ENCODE assay signal across 21 cellular contexts in genomic region chr9:80994892-80995291, GRCh38.
A peak's percentile ranks its signal among the peaks of the same experiment; 100 is the strongest.
DNase-seq lines count a peak whose midpoint lies in the region; ATAC-seq and TF ChIP-seq lines count a peak whose summit lies in the region.
"Had no signal": no experiment of that assay in that cellular context is flagged by ENCODE, and none has a peak within 500 bp of the region (broad histone marks: within the 10 kb centered on the region; RNA-seq: fewer than 3 reads in every experiment).

No MANE protein-coding gene starts in this region.

- no peak overlapping the region for H4K5ac ChIP-seq in H9 (ENCODE audit: insufficient read length, low read depth, low read length)

- H3K14ac ChIP-seq in H9 (ENCODE audit: insufficient read depth, low read length) = no peak overlapping the region

- H2BK120ac ChIP-seq in H9 (ENCODE audit: low read depth, low read length, poor library complexity, severe bottlenecking) = no peak overlapping the region

- intact Hi-C loops in right cardiac atrium (cut with DNase I) = no loop called here

- H4K20me1 ChIP-seq in H9 (ENCODE audit: control insufficient read depth, insufficient read depth, insufficient read length) = no peaks in the 10 kb centered on the region

- no peaks in the 10 kb centered on the region for H3K27me3 Mint-ChIP-seq in H9 (ENCODE audit: low read depth)
- H3K27me3 Mint-ChIP-seq: effector memory CD8-positive, alpha-beta T cell had no signal

- H3K36me3 Mint-ChIP-seq in H9 (ENCODE audit: insufficient read depth in 1 of 3, low read depth in 3 of 3) = no peaks in the 10 kb centered on the region
- H3K36me3 Mint-ChIP-seq: activated naive CD8-positive, alpha-beta T cell treated with anti-CD3 and anti-CD28 coated beads for 36 hours had no signal

- no peak overlapping the region for H3K4me2 ChIP-seq in H9 (ENCODE audit: insufficient read depth, insufficient read length, low read length)

- H3K4me1 ChIP-seq in right cardiac atrium (ENCODE audit: control insufficient read depth, insufficient read depth, low read length) (no peaks in the 10 kb centered on the region), H9 (ENCODE audit: insufficient read depth, low read length) (no peaks in the 10 kb centered on the region)
- H3K4me1 ChIP-seq: Caco-2, gastrocnemius medialis had no signal

- no peak overlapping the region for H2BK5ac ChIP-seq in H9 (ENCODE audit: insufficient read length, low read length)

- H3K4ac ChIP-seq in H9 (ENCODE audit: low read depth, low read length) = no peak overlapping the region

- peak; percentile 85 for DNase-seq in ELR (ENCODE audit: low read depth)
- peak; percentile 42 for DNase-seq in NCI-H226
- DNase-seq in cardiac fibroblast (ENCODE audit: low read depth in 2 of 2) = peak; percentile 35 to 86
- DNase-seq in kidney epithelial cell (ENCODE audit: low read depth) = peak; percentile 19
- no peak for DNase-seq in GOT3 (lab: John Stamatoyannopoulos, UW)
- no peak for DNase-seq in right cardiac atrium
- no peak for DNase-seq in H9
- no peak for DNase-seq in mucosa of gallbladder (ENCODE audit: low spot score)
- DNase-seq: activated CD8-positive, alpha-beta T cell treated with anti-CD3 and anti-CD28 coated beads for 36 hours; activated naive CD8-positive, alpha-beta T cell treated with anti-CD3 and anti-CD28 coated beads for 36 hours; activated T-cell treated with anti-CD3 and anti-CD28 coated beads, Interleukin-2, amount 50 U/mL, for 72 hours; Caco-2; central memory CD4-positive, alpha-beta T cell; effector memory CD8-positive, alpha-beta T cell; gastrocnemius medialis; NCI-H1105 treated with DMSO at 0.1 percent for 48 hours; NCI-H82; ovary; RPMI8226; stimulated activated CD4-positive, alpha-beta T cell treated with anti-CD3 and anti-CD28 coated beads, Interleukin-4, amount 100 ng/mL, for 24 hours had no signal

- H3K4me3 ChIP-seq in cardiac fibroblast (replicated peaks in 1 of 2; ENCODE audit: low read depth in 2 of 2, low read length in 2 of 2) (no peak overlapping the region), kidney epithelial cell (ENCODE audit: low read depth, low read length) (no peak overlapping the region), right cardiac atrium (ENCODE audit: low read length) (no peak overlapping the region)
- H3K4me3 ChIP-seq: gastrocnemius medialis, ovary, skin epidermis had no signal

- no peak overlapping the region for H4K91ac ChIP-seq in H9 (ENCODE audit: insufficient read length, low read depth, low read length)

- H3K79me1 ChIP-seq in H9 (ENCODE audit: insufficient read depth, low read depth, low read length, poor library complexity, severe bottlenecking) = no peaks in the 10 kb centered on the region

- no peaks in the 10 kb centered on the region for H3K23me2 ChIP-seq in H9 (ENCODE audit: insufficient read length, low read depth, low read length, poor library complexity, severe bottlenecking)

- H2BK15ac ChIP-seq in H9 (ENCODE audit: low read depth, low read length) = no peak overlapping the region

- H3K79me2 ChIP-seq in H9 (ENCODE audit: insufficient read depth, low read length) = no peaks in the 10 kb centered on the region

- no peak overlapping the region for H3K18ac ChIP-seq in H9 (ENCODE audit: insufficient read length, low read depth, low read length)

- H3K4me1 Mint-ChIP-seq in H9 = no peaks in the 10 kb centered on the region
- H3K4me1 Mint-ChIP-seq: activated naive CD8-positive, alpha-beta T cell treated with anti-CD3 and anti-CD28 coated beads for 36 hours had no signal

- H3K27me3 ChIP-seq in kidney epithelial cell (ENCODE audit: control insufficient read depth, insufficient read depth, low read length) (no peaks in the 10 kb centered on the region), right cardiac atrium (ENCODE audit: control insufficient read depth, insufficient read depth) (no peaks in the 10 kb centered on the region), H9 (ENCODE audit: insufficient read depth, low read length) (no peaks in the 10 kb centered on the region)
- H3K27me3 ChIP-seq: gastrocnemius medialis, ovary had no signal

- 79% methylated on average over 4 of the region's 4 CpGs for WGBS in right cardiac atrium
- no CpG with 5 or more reads among the region's 4 CpGs for WGBS in H9 (ENCODE audit: extremely low coverage, insufficient read length, low lambda C conversion rate)

- no peak overlapping the region for H3K4me3 Mint-ChIP-seq in H9
- H3K4me3 Mint-ChIP-seq: activated CD8-positive, alpha-beta T cell treated with anti-CD3 and anti-CD28 coated beads for 36 hours; activated naive CD8-positive, alpha-beta T cell treated with anti-CD3 and anti-CD28 coated beads for 36 hours; activated T-cell treated with anti-CD3 and anti-CD28 coated beads, Interleukin-2, amount 50 U/mL, for 72 hours; effector memory CD8-positive, alpha-beta T cell had no signal

- no peak overlapping the region for H3K23ac ChIP-seq in H9 (ENCODE audit: insufficient read length, low read depth, low read length)

- ATAC-seq in right cardiac atrium = no peak
- ATAC-seq: activated CD8-positive, alpha-beta T cell treated with anti-CD3 and anti-CD28 coated beads for 36 hours; activated T-cell treated with anti-CD3 and anti-CD28 coated beads, Interleukin-2, amount 50 U/mL, for 72 hours; effector memory CD8-positive, alpha-beta T cell; gastrocnemius medialis had no signal

- TF ChIP-seq CTCF in cardiac fibroblast (IDR thresholded peaks at IDR 0.05; ENCODE audit: low read depth, low read length) = no peak
- TF ChIP-seq CTCF in kidney epithelial cell (IDR thresholded peaks at IDR 0.05; ENCODE audit: insufficient read depth, low read length, poor library complexity, severe bottlenecking) = no peak
- no peak for TF ChIP-seq CTCF in H9 (conservative IDR thresholded peaks at IDR 0.05)

- no peak overlapping the region for H4K8ac ChIP-seq in H9 (replicated peaks; ENCODE audit: insufficient read length, low read depth, low read length)

- no peaks in the 10 kb centered on the region for H3K9me3 ChIP-seq in right cardiac atrium (ENCODE audit: control insufficient read depth, low read length)
- H3K9me3 ChIP-seq in H9 (ENCODE audit: control insufficient read depth, low read depth, low read length) = no peaks in the 10 kb centered on the region
- H3K9me3 ChIP-seq: Caco-2, gastrocnemius medialis, ovary had no signal

- H3K27ac ChIP-seq in right cardiac atrium (ENCODE audit: low read length) (no peak overlapping the region), H9 (ENCODE audit: insufficient read length, low read depth, low read length) (no peak overlapping the region)
- H3K27ac ChIP-seq: gastrocnemius medialis, ovary, skin epidermis had no signal

- H2BK20ac ChIP-seq in H9 (ENCODE audit: low read depth, low read length, poor library complexity, severe bottlenecking) = no peak overlapping the region

- H3T11ph ChIP-seq in H9 (ENCODE audit: low read length) = no peak overlapping the region

- H3K36me3 ChIP-seq in kidney epithelial cell (ENCODE audit: control insufficient read depth, insufficient read depth, low read length) = no peaks in the 10 kb centered on the region
- H3K36me3 ChIP-seq: gastrocnemius medialis, ovary had no signal

- H3K9ac ChIP-seq in H9 (ENCODE audit: extremely low read depth, insufficient read length, low read length) = no peak overlapping the region

- H2AFZ ChIP-seq in H9 (ENCODE audit: low read length) = no peak overlapping the region

- H2BK12ac ChIP-seq in H9 (ENCODE audit: insufficient read length, low read depth, low read length) = no peak overlapping the region

- H3K9me3 Mint-ChIP-seq in H9 = no peaks in the 10 kb centered on the region

- H2AK5ac ChIP-seq in H9 (ENCODE audit: insufficient read length, low read length) = no peak overlapping the region

- no peak overlapping the region for H3K56ac ChIP-seq in H9 (ENCODE audit: insufficient read length, low read depth, low read length)

- H3K27ac Mint-ChIP-seq in H9 = no peak overlapping the region
- H3K27ac Mint-ChIP-seq: activated CD8-positive, alpha-beta T cell treated with anti-CD3 and anti-CD28 coated beads for 36 hours; activated naive CD8-positive, alpha-beta T cell treated with anti-CD3 and anti-CD28 coated beads for 36 hours; activated T-cell treated with anti-CD3 and anti-CD28 coated beads, Interleukin-2, amount 50 U/mL, for 72 hours; effector memory CD8-positive, alpha-beta T cell had no signal

Comparison
In these comparisons a context has a peak if more than half of its experiments do, and no peak if none do; other contexts are left out.
1. DNase-seq: peak in ELR (single experiment), NCI-H226 (single experiment), cardiac fibroblast (2 of 2) and kidney epithelial cell (single experiment); none in GOT3 (single experiment), right cardiac atrium (0 of 3), H9 (single experiment) and mucosa of gallbladder (single experiment).